In genomic region chr3:123312331-123313265, GRCh38 we compare ENCODE assay signal across 27 cellular contexts.
DNase-seq lines count a peak whose midpoint lies in the region; ATAC-seq and TF ChIP-seq lines count a peak whose summit lies in the region.
"Had no signal": no experiment of that assay in that cellular context is flagged by ENCODE, and none has a peak within 500 bp of the region (broad histone marks: within the 10 kb centered on the region; RNA-seq: fewer than 3 reads in every experiment).

No MANE protein-coding gene starts in this region.

- intact Hi-C loops in IMR-90 (cut with micrococcal nuclease): no loop called here
- intact Hi-C loops in spleen (cut with DNase I; ENCODE audit: low total_unique reads): no loop called here

- H3K14ac ChIP-seq in IMR-90 (replicated peaks; ENCODE audit: low read depth, low read length): no peak overlapping the region

- H3K27ac ChIP-seq in IMR-90 (ENCODE audit: insufficient read depth, low read length) (no peak overlapping the region), iPS-20b (ENCODE audit: low read length) (peak overlapping the region; percentile 5), spleen (no peak overlapping the region)
- H3K27ac ChIP-seq: left lung, upper lobe of left lung, WERI-Rb-1 had no signal

- no peak overlapping the region for H2BK15ac ChIP-seq in IMR-90 (ENCODE audit: low read depth, low read length)

- no peaks in the 10 kb centered on the region for H3K9me1 ChIP-seq in IMR-90 (ENCODE audit: insufficient read depth, low read length)

- H3K9me3 ChIP-seq in IMR-90 (ENCODE audit: control insufficient read depth, insufficient read depth, low read length) (no peaks in the 10 kb centered on the region), iPS-20b (ENCODE audit: insufficient read depth, low read depth, low read length) (no peaks in the 10 kb centered on the region), spleen (no peaks in the 10 kb centered on the region)
- H3K9me3 ChIP-seq: left lung, upper lobe of left lung had no signal

- no peak overlapping the region for H2BK5ac ChIP-seq in IMR-90 (ENCODE audit: low read depth, low read length, poor library complexity, severe bottlenecking)

- H3K27me3 ChIP-seq in IMR-90 (ENCODE audit: control insufficient read depth, insufficient read depth, low read length) (peaks cover 45% of the 10 kb centered on the region), iPS-20b (ENCODE audit: insufficient read depth, low read length) (no peaks in the 10 kb centered on the region), spleen (replicated peaks in 1 of 7) (peaks cover 0 to 27% (median 0%) of the 10 kb centered on the region in 7 donors)
- H3K27me3 ChIP-seq: upper lobe of left lung had no signal

- no peak overlapping the region for H4K91ac ChIP-seq in IMR-90 (ENCODE audit: insufficient read depth, low read depth, low read length)

- H4K5ac ChIP-seq in IMR-90 (ENCODE audit: low read depth, low read length): no peak overlapping the region

- no peak overlapping the region for H2AK5ac ChIP-seq in IMR-90 (ENCODE audit: low read depth, low read length)

- H3K4me2 ChIP-seq in IMR-90 (ENCODE audit: low read depth, low read length): no peak overlapping the region

- H3K79me1 ChIP-seq in IMR-90 (ENCODE audit: low read depth in 1 of 2, low read length in 2 of 2): no peaks in the 10 kb centered on the region

- H3K4ac ChIP-seq in IMR-90 (ENCODE audit: low read depth, low read length): no peak overlapping the region

- BruUV-seq in IMR-90 (replicated peaks; lab: Mats Ljungman, UMichigan): no TSS peak

- H3K18ac ChIP-seq in IMR-90 (ENCODE audit: low read depth, low read length): no peak overlapping the region

- TF ChIP-seq POLR2A in IMR-90 (IDR thresholded peaks at IDR 0.05; ENCODE audit: low read depth, low read length) (no peak), spleen (IDR thresholded peaks at IDR 0.05) (no peak)

- no peaks in the 10 kb centered on the region for H4K20me1 ChIP-seq in IMR-90 (ENCODE audit: insufficient read depth, low read length)

- no peaks in the 10 kb centered on the region for H3K27me3 Mint-ChIP-seq in WTC11 (ENCODE audit: low read depth)

- no peak; the same call in 1 of the 2 replicates for ATAC-seq in IMR-90 (ENCODE audit: low read depth)
- ATAC-seq in WTC11: no peak
- no peak for ATAC-seq in GM19455 (IDR thresholded peaks at IDR 0.05; ENCODE audit: unreplicated experiment)
- ATAC-seq: esophagus mucosa, left lung had no signal

- peaks cover 91% of the 10 kb centered on the region for H3K4me1 Mint-ChIP-seq in WTC11
- H3K4me1 Mint-ChIP-seq: immature natural killer cell had no signal

- no peak overlapping the region for H2AFZ ChIP-seq in IMR-90 (replicated peaks; ENCODE audit: low read length, poor library complexity)

- H3K36me3 Mint-ChIP-seq in WTC11: peaks cover 11% of the 10 kb centered on the region
- H3K36me3 Mint-ChIP-seq: immature natural killer cell, mesothelial cell of epicardium, naive B cell had no signal

- peak overlapping the region; percentile 95 for H3K27ac Mint-ChIP-seq in WTC11
- H3K27ac Mint-ChIP-seq: immature natural killer cell, mesothelial cell of epicardium, naive B cell had no signal

- POLR2A ChIA-PET in IMR-90 (lab: Charles Lee; ENCODE audit: unreplicated experiment) (no interaction called here), WTC11 (lab: Charles Lee) (no interaction called here)

- H3K4me1 ChIP-seq in IMR-90 (ENCODE audit: control insufficient read depth, insufficient read depth, low read length) (no peaks in the 10 kb centered on the region; the same call in 1 of the 2 replicates), iPS-20b (ENCODE audit: insufficient read depth, low read length) (peaks cover 51% of the 10 kb centered on the region; the same call in 1 of the 2 replicates), spleen (no peaks in the 10 kb centered on the region)
- H3K4me1 ChIP-seq: left lung, upper lobe of left lung had no signal

- no peak overlapping the region for H4K8ac ChIP-seq in IMR-90 (ENCODE audit: low read depth in 2 of 2, low read length in 2 of 2)

- H3K4me3 ChIP-seq in IMR-90 (ENCODE audit: insufficient read depth, low read depth, low read length): no peak overlapping the region
- H3K4me3 ChIP-seq in iPS-20b (ENCODE audit: low read length): no peak overlapping the region; the same call in 1 of the 2 replicates
- no peak overlapping the region for H3K4me3 ChIP-seq in spleen
- H3K4me3 ChIP-seq: left lung, upper lobe of left lung had no signal

- dilution Hi-C loops in IMR-90 (cut with HindIII; ENCODE audit: low sequenced_read_pairs, unreplicated experiment): no loop called here

- CTCF ChIA-PET in IMR-90 (lab: Yijun Ruan, JAX): no interaction called here
- CTCF ChIA-PET in WTC11 (lab: Charles Lee): interaction anchor here (1.3 kb wide), 1 partner anchor 26 kb away, joined by 3 read pairs; no protein-coding TSS in a partner anchor

- no peak overlapping the region for H3K23ac ChIP-seq in IMR-90 (ENCODE audit: low read depth, low read length)

- DNase-seq in IMR-90 (peak; percentile 4), WTC11 (ENCODE audit: low spot score) (no peak), spleen (peak; percentile 45), AG20443 (ENCODE audit: low spot score) (no peak), NAMALWA (ENCODE audit: low spot score) (no peak)
- DNase-seq: activated CD4-positive, alpha-beta T cell treated with anti-CD3 and anti-CD28 coated beads, Interleukin-2, amount 50 U/mL, for 1 hour; activated naive CD4-positive, alpha-beta T cell treated with Interleukin-2 at 50 U/mL for 16 hours; activated T-cell treated with anti-CD3 and anti-CD28 coated beads, Interleukin-2, amount 50 U/mL, for 48 hours; C1 segment of cervical spinal cord; COR-L47; cortex of kidney; DMS79; foreskin melanocyte; immature natural killer cell; naive B cell; NCI-H1436 treated with DMSO at 0.1 percent for 48 hours; occipital lobe; small intestine; stimulated activated CD4-positive, alpha-beta T cell treated with anti-CD3 and anti-CD28 coated beads, Interleukin-2, amount 100 ng/mL, for 24 hours; substantia nigra; WERI-Rb-1 had no signal

- H3K9me3 Mint-ChIP-seq in WTC11: no peaks in the 10 kb centered on the region
- H3K9me3 Mint-ChIP-seq: immature natural killer cell, mesothelial cell of epicardium, naive B cell had no signal

- H3K9ac ChIP-seq in IMR-90 (ENCODE audit: low read depth, low read length): no peak overlapping the region
- H3K9ac ChIP-seq in iPS-20b (ENCODE audit: low read depth, low read length): no peak overlapping the region

- TF ChIP-seq CTCF in IMR-90 (conservative IDR thresholded peaks at IDR 0.05; ENCODE audit: low read depth, low read length) (no peak), WTC11 (IDR thresholded peaks at IDR 0.05) (no peak), spleen (IDR thresholded peaks at IDR 0.05 in 8 of 11, conservative IDR thresholded peaks at IDR 0.05 in 3 of 11) (no peak)

- no peak overlapping the region for H2BK20ac ChIP-seq in IMR-90 (ENCODE audit: low read depth, low read length)

- H3K4me3 Mint-ChIP-seq in WTC11: peak overlapping the region; percentile 73
- H3K4me3 Mint-ChIP-seq: immature natural killer cell, mesothelial cell of epicardium, naive B cell had no signal

- H2BK120ac ChIP-seq in IMR-90 (ENCODE audit: low read depth, low read length): no peak overlapping the region

- no peak overlapping the region for H3K56ac ChIP-seq in IMR-90 (ENCODE audit: extremely low read depth, insufficient read depth, low read length)

- H2AK9ac ChIP-seq in IMR-90 (replicated peaks; ENCODE audit: low read depth, low read length, poor library complexity): no peak overlapping the region

- 77% methylated on average over 9 of the region's 16 CpGs; no CpG with 5 or more reads in 1 of the 2 experiments for WGBS in IMR-90 (ENCODE audit: extremely low coverage in 2 of 2, insufficient read length in 1 of 2), 2 experiments
- 75 to 86% (median 82%) methylated on average over 16 of the region's 16 CpGs for WGBS in spleen, 5 donors

- in situ Hi-C loops in IMR-90 (cut with MboI; ENCODE audit: low sequenced_read_pairs): no loop called here

- TF ChIP-seq RAD21 in IMR-90 (IDR thresholded peaks at IDR 0.05; ENCODE audit: low read length): no peak

- no peaks in the 10 kb centered on the region for H3K36me3 ChIP-seq in IMR-90 (ENCODE audit: control insufficient read depth, insufficient read depth, low read length)
- H3K36me3 ChIP-seq in iPS-20b (ENCODE audit: insufficient read depth, low read depth, low read length): no peaks in the 10 kb centered on the region
- peaks cover 0 to 9% (median 0%) of the 10 kb centered on the region in 6 donors for H3K36me3 ChIP-seq in spleen
- H3K36me3 ChIP-seq: left lung, upper lobe of left lung, WERI-Rb-1 had no signal

TF ChIP-seq in IMR-90, 13 proteins besides CTCF, POLR2A, EP300 and RAD21:
- no peak for TF ChIP-seq USF2 (IDR thresholded peaks at IDR 0.05; ENCODE audit: low read depth, low read length)
- TF ChIP-seq BHLHE40 (IDR thresholded peaks at IDR 0.05; ENCODE audit: low read depth, low read length): peak; percentile 54; the same call in 1 of the 2 replicates
- no peak for TF ChIP-seq CHD1 (IDR thresholded peaks at IDR 0.05; ENCODE audit: low read depth, low read length)
TF ChIP-seq in IMR-90: peak in this region for 1.

TF ChIP-seq in WTC11, 78 proteins besides CTCF, POLR2A, EP300 and RAD21:
- TF ChIP-seq OVOL2 (CRISPR knock-in tag; IDR thresholded peaks at IDR 0.05; ENCODE audit: borderline replicate concordance): no peak
- 0 out of 2 replicates have a peak, but pooled peaks have one; percentile 44 for TF ChIP-seq ZNF138 (CRISPR knock-in tag; conservative IDR thresholded peaks at IDR 0.05)
- no peak for TF ChIP-seq ATF1 (CRISPR knock-in tag; IDR thresholded peaks at IDR 0.05)
- TF ChIP-seq TCF7 (CRISPR knock-in tag; IDR thresholded peaks at IDR 0.05; ENCODE audit: low read depth): no peak

Comparison
In these comparisons a context has a peak if more than half of its experiments do, and no peak if none do; other contexts are left out.
1. DNase-seq: peak in IMR-90 (single experiment) and spleen (single experiment); none in WTC11 (single experiment), AG20443 (single experiment) and NAMALWA (single experiment).